ENCODE assay signal across 18 cellular contexts in genomic region chr6:124830506-124830905, GRCh38.
A peak's percentile ranks its signal among the peaks of the same experiment; 100 is the strongest.
DNase-seq lines count a peak whose midpoint lies in the region; ATAC-seq, FAIRE-seq and TF ChIP-seq lines count a peak whose summit lies in the region.
"Had no signal": no experiment of that assay in that cellular context is flagged by ENCODE, and none has a peak within 500 bp of the region (broad histone marks: within the 10 kb centered on the region; RNA-seq: fewer than 3 reads in every experiment).

No MANE protein-coding gene starts in this region.

- H3K4me1 Mint-ChIP-seq in WTC11, result no peaks in the 10 kb centered on the region
- H3K4me1 Mint-ChIP-seq: CD4-positive, alpha-beta memory T cell had no signal

- CTCF ChIA-PET in WTC11 (lab: Charles Lee), result no interaction called here

- H3K27me3 ChIP-seq in small intestine (ENCODE audit: control insufficient read depth in 2 of 2, insufficient read depth in 2 of 2, low read length in 2 of 2), result no peaks in the 10 kb centered on the region
- no peaks in the 10 kb centered on the region for H3K27me3 ChIP-seq in MG63

- no peaks in the 10 kb centered on the region for H3K36me3 ChIP-seq in small intestine (ENCODE audit: control insufficient read depth in 2 of 2, insufficient read depth in 2 of 2, low read length in 2 of 2)
- no peaks in the 10 kb centered on the region for H3K36me3 ChIP-seq in MG63

- peak; percentile 97 for FAIRE-seq in G401.6 (lab: Jason Lieb, UNC)
- peak; percentile 99 for FAIRE-seq in frontal cortex (lab: Jason Lieb, UNC)
- peak; percentile 87 for FAIRE-seq in small intestine (lab: Jason Lieb, UNC)
- no peak for FAIRE-seq in H54 (lab: Jason Lieb, UNC)
- FAIRE-seq: GM12878 had no signal

- DNase-seq in WTC11 (ENCODE audit: low spot score), result no peak
- DNase-seq in frontal cortex (ENCODE audit: low spot score in 2 of 2), result no peak
- no peak for DNase-seq in small intestine
- no peak for DNase-seq in H54 (ENCODE audit: insufficient read length, low spot score)
- no peak for DNase-seq in MG63
- no peak for DNase-seq in activated effector memory CD4-positive, alpha-beta T cell treated with Interleukin-2 at 50 U/mL for 16 hours
- DNase-seq: 8988T; C1 segment of cervical spinal cord; Calu3; CD4-positive, alpha-beta memory T cell; COR-L47; DMS53; DMS79 treated with DMSO at 0.1 percent for 48 hours; GOT3; H7; HCEC 1CT had no signal

- H3K27ac Mint-ChIP-seq in WTC11, result no peak overlapping the region
- H3K27ac Mint-ChIP-seq: CD4-positive, alpha-beta memory T cell had no signal

- H3K4me3 Mint-ChIP-seq in WTC11, result no peak overlapping the region

- POLR2A ChIA-PET in WTC11 (lab: Charles Lee), result no interaction called here

- H3K9me3 ChIP-seq in small intestine (ENCODE audit: control insufficient read depth, low read depth) (no peaks in the 10 kb centered on the region), MG63 (no peaks in the 10 kb centered on the region)

- H3K4me1 ChIP-seq in small intestine (ENCODE audit: control insufficient read depth in 2 of 2, insufficient read depth in 1 of 2, low read depth in 1 of 2, low read length in 1 of 2), result no peaks in the 10 kb centered on the region

- no peak for TF ChIP-seq POLR2A in H54 (IDR thresholded peaks at IDR 0.05; ENCODE audit: low read depth, low read length)

- H3K27me3 Mint-ChIP-seq in WTC11 (ENCODE audit: low read depth), result no peaks in the 10 kb centered on the region
- H3K27me3 Mint-ChIP-seq: CD4-positive, alpha-beta memory T cell had no signal

- H3K36me3 Mint-ChIP-seq in WTC11, result no peaks in the 10 kb centered on the region
- H3K36me3 Mint-ChIP-seq: CD4-positive, alpha-beta memory T cell had no signal

- H3K27ac ChIP-seq in small intestine (ENCODE audit: low read depth in 1 of 2, low read length in 1 of 2), result no peak overlapping the region

- H3K9me3 Mint-ChIP-seq in WTC11, result no peaks in the 10 kb centered on the region
- H3K9me3 Mint-ChIP-seq: CD4-positive, alpha-beta memory T cell had no signal

- no peak overlapping the region for H3K4me3 ChIP-seq in small intestine (ENCODE audit: low read depth in 1 of 2, low read length in 2 of 2)
- no peak overlapping the region for H3K4me3 ChIP-seq in MG63
- H3K4me3 ChIP-seq: GM12878 had no signal

- TF ChIP-seq CTCF in WTC11 (IDR thresholded peaks at IDR 0.05), result no peak

- ATAC-seq in WTC11, result no peak
- ATAC-seq: GM12878 had no signal

TF ChIP-seq in WTC11, 78 proteins besides CTCF, POLR2A, EP300 and RAD21:
- no peak for TF ChIP-seq ZNF138 (CRISPR knock-in tag; conservative IDR thresholded peaks at IDR 0.05)
- peak; percentile 97 for TF ChIP-seq HMGA2 (CRISPR knock-in tag; IDR thresholded peaks at IDR 0.05)
- no peak for TF ChIP-seq CBFB (CRISPR knock-in tag; IDR thresholded peaks at IDR 0.05; ENCODE audit: low read depth)
